ENCODE assay signal across 11 cellular contexts in the genomic region with DNA sequence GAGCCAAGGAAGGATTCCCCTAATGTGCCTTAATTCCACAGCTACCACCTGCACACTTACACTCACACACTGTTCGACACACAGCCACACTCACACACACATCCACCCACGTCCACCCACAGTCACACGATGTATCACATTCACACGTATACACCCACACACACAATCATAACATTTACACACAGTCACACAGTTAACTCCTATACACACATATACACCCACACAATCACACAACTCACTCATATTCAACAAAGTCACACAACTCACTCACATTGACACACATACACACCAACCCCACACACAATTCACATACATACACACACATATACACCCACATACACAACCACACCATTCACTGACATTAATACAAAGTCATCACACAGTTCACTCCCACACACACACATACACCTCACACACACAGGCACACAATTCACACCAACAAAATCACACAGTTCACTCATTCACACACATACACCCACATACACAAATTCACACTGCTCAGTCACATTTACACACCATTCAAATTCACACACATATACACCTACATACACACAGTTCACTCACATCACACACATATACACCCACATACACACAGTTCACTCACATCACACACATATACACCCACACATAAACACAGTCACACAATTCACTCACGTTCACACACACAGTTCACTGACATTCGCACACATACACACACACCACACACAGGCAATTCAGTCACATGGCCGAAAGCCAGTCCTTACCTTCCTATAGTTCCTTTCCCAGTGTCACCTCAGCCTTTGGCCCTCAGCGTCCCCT. TPM values are rescaled to one million over a fixed set of nuclear protein-coding genes. Genes with fewer than 3 reads are reported as not detected.
A peak's percentile ranks its signal among the peaks of the same experiment; 100 is the strongest.
DNase-seq lines count a peak whose midpoint lies in the region; ATAC-seq, FAIRE-seq and TF ChIP-seq lines count a peak whose summit lies in the region.
"Not testable (repeated sequence)": the region's sequence is repeated elsewhere in the genome, so short reads cannot be mapped to it uniquely, and the experiment has no call there.
"Had no signal": no experiment of that assay in that cellular context is flagged by ENCODE, and none has a peak within 500 bp of the region (broad histone marks: within the 10 kb centered on the region; RNA-seq: fewer than 3 reads in every experiment).

No MANE protein-coding gene starts in this region.

- peaks cover 28% of the 10 kb centered on the region for H3K4me1 Mint-ChIP-seq in WTC11
- H3K4me1 Mint-ChIP-seq in glutamatergic neuron (ENCODE audit: low read depth, unreplicated experiment); neural crest cell: not testable (repeated sequence)

- in situ Hi-C loops in GM12878 (cut with MboI) = loop anchor here (5.0 kb wide), 1 partner anchor 218 kb away; no protein-coding TSS in a partner anchor

- SMC1A ChIA-PET in GM12878 (lab: Charles Lee; ENCODE audit: uncharacterized antibody, unreplicated experiment) = not testable (repeated sequence)

- TF ChIP-seq RAD21 in GM12878 (IDR thresholded peaks at IDR 0.05; ENCODE audit: insufficient read depth, low read depth, low read length) = not testable (repeated sequence)

- FAIRE-seq in GM12891 (lab: Jason Lieb, UNC) (peak; percentile 79), HTR-8/SVneo (lab: Jason Lieb, UNC) (peak; percentile 65)
- FAIRE-seq in GM12878 (lab: Jason Lieb, UNC) = not testable (repeated sequence)

- not testable (repeated sequence) for H3K4me2 ChIP-seq in GM12878 (ENCODE audit: control insufficient read depth, insufficient read depth)

- H3K4me3 Mint-ChIP-seq in WTC11, neural crest cell: not testable (repeated sequence)
- peak overlapping the region; percentile 6 for H3K4me3 Mint-ChIP-seq in glutamatergic neuron (ENCODE audit: unreplicated experiment)

- not testable (repeated sequence) for H3K4me1 ChIP-seq in GM12878 (ENCODE audit: control insufficient read depth, insufficient read depth, low read length)

- not testable (repeated sequence) for H3K4me3 ChIP-seq in GM12878

- H3K9me3 ChIP-seq in GM12878 (replicated peaks; ENCODE audit: control insufficient read depth, insufficient read depth, low read length) = not testable (repeated sequence)

- DNase-seq in GM12891 (ENCODE audit: insufficient read length, low spot score); HTR-8/SVneo (ENCODE audit: insufficient read length, low spot score); WTC11 (ENCODE audit: low spot score); GM12878 (ENCODE audit: low read depth, low spot score); glutamatergic neuron; neural crest cell (ENCODE audit: low read depth, low spot score): not testable (repeated sequence)

- not testable (repeated sequence) for H3K36me3 Mint-ChIP-seq in WTC11; glutamatergic neuron (ENCODE audit: unreplicated experiment); neural crest cell (ENCODE audit: low read depth)

- TF ChIP-seq POLR2A in GM12891 (IDR thresholded peaks at IDR 0.05; ENCODE audit: low read depth, low read length); GM12878 (IDR thresholded peaks at IDR 0.05; ENCODE audit: low read depth, low read length): not testable (repeated sequence)

- WGBS in GM12878 (ENCODE audit: insufficient coverage, insufficient replicate concordance, low lambda C conversion rate, missing lambda C conversion rate) = 50% methylated on average over 8 of the region's 8 CpGs

- not testable (repeated sequence) for H4K20me1 ChIP-seq in GM12878 (ENCODE audit: control insufficient read depth, insufficient read depth)

- CTCF ChIA-PET in WTC11 (lab: Charles Lee); GM12878 (lab: Yijun Ruan, JAX): not testable (repeated sequence)

- not testable (repeated sequence) for H3K9me3 Mint-ChIP-seq in WTC11; glutamatergic neuron (ENCODE audit: unreplicated experiment); neural crest cell

- H3K9ac ChIP-seq in GM12878 (ENCODE audit: control insufficient read depth, insufficient read depth, low read length) = not testable (repeated sequence)

- ATAC-seq in WTC11, GM12878: not testable (repeated sequence)

- not testable (repeated sequence) for TF ChIP-seq CTCF in WTC11 (IDR thresholded peaks at IDR 0.05); GM12878 (IDR thresholded peaks at IDR 0.05 in 2 of 3, conservative IDR thresholded peaks at IDR 0.05 in 1 of 3; ENCODE audit: control insufficient read depth in 2 of 3, extremely low read depth in 1 of 3, insufficient read depth in 1 of 3, low read depth in 3 of 3, low read length in 3 of 3); glutamatergic neuron (IDR thresholded peaks at IDR 0.05; ENCODE audit: partially characterized antibody, unreplicated experiment); neural crest cell (conservative IDR thresholded peaks at IDR 0.05)

- H3K36me3 ChIP-seq in GM12878 (ENCODE audit: control insufficient read depth in 2 of 2, insufficient read depth in 2 of 2, low read length in 1 of 2) = not testable (repeated sequence)

- H3K79me2 ChIP-seq in GM12878 (ENCODE audit: control insufficient read depth, insufficient read depth, low read length) = not testable (repeated sequence)

- intact Hi-C loops in GM12878 (cut with micrococcal nuclease; ENCODE audit: unreplicated experiment) = loop anchor here (10.0 kb wide), 2 partner anchors 220 to 290 kb away; a partner anchor contains a TSS

- H3K27ac Mint-ChIP-seq in WTC11 (peak overlapping the region; percentile 79), glutamatergic neuron (ENCODE audit: unreplicated experiment) (peak overlapping the region; percentile 11), neural crest cell (ENCODE audit: unreplicated experiment) (peak overlapping the region; percentile 13)

- POLR2A ChIA-PET in WTC11 (lab: Charles Lee); GM12878 (lab: Charles Lee): not testable (repeated sequence)

- not testable (repeated sequence) for H3K27me3 Mint-ChIP-seq in WTC11 (ENCODE audit: low read depth); glutamatergic neuron (ENCODE audit: unreplicated experiment); neural crest cell (ENCODE audit: low read depth)

- not testable (repeated sequence) for BruUV-seq in GM12878 (replicated peaks; lab: Mats Ljungman, UMichigan)

- not testable (repeated sequence) for TF ChIP-seq EP300 in GM12878 (IDR thresholded peaks at IDR 0.05; ENCODE audit: borderline replicate concordance in 1 of 2, control insufficient read depth in 1 of 2, low read depth in 2 of 2, low read length in 2 of 2)

- H3K27me3 ChIP-seq in GM12878 (replicated peaks in 1 of 2; ENCODE audit: control insufficient read depth in 2 of 2, insufficient read depth in 2 of 2, low read length in 1 of 2) = not testable (repeated sequence)

- not testable (repeated sequence) for H3K27ac ChIP-seq in GM12878 (ENCODE audit: control insufficient read depth, insufficient read depth)

- not testable (repeated sequence) for H2AFZ ChIP-seq in GM12878 (ENCODE audit: control insufficient read depth, low read depth, low read length)

- RAD21 ChIA-PET in GM12878 (lab: Charles Lee; ENCODE audit: unreplicated experiment) = not testable (repeated sequence)

RNA-seq across cellular contexts. Expression of a gene that starts 6.6 kb away (rescaled TPM):
- not detected for polyA plus RNA-seq in GM12891 (2012; ENCODE audit: low read depth, missing spikeins)
- total RNA-seq in WTC11 (2021) = 16.6 to 23.2 TPM (median 19.8 TPM) in 3 replicates
- not detected in 2 replicates for total RNA-seq in GM12878 (2013; cell fraction: nucleolus; rRNA removed)
- total RNA-seq in GM12878 (2014; rRNA removed) = not detected in 2 replicates
- total RNA-seq in GM12878 (2014; rRNA removed; fragmentation: Illumina TruSeq; extraction: Trizol) = not detected in 2 replicates
- 0.21 TPM in 1 of 2 replicates, not detected in the other for total RNA-seq in GM12878 (2021)
- not detected for polyA plus RNA-seq in GM12878 (2011; ENCODE audit: low read depth)
- polyA plus RNA-seq in GM12878 (2011; rRNA removed) = 0.15 TPM in 1 of 2 replicates, not detected in the other
- polyA plus RNA-seq in GM12878 (2011; cell fraction: cytosol; rRNA removed) = 0.08 and 0.15 TPM in 2 replicates
- polyA plus RNA-seq in GM12878 (2011; cell fraction: nucleus; rRNA removed) = 0.48 and 0.66 TPM in 2 replicates
- polyA plus RNA-seq in GM12878 (2012) = not detected in 2 replicates
- not detected in 2 replicates for polyA plus RNA-seq in GM12878 (2014; fragmentation: Illumina TruSeq; extraction: Trizol)
- not detected for polyA plus RNA-seq in GM12878 (2014; fragmentation: Nextera tagmentation; extraction: Ambion mirVana)
- polyA plus RNA-seq in GM12878 (2014; rRNA removed) = not detected in 2 replicates
- under 1 TPM in 1 of 2 experiments, not detected in 1; 0.29 TPM for polyA plus RNA-seq in GM12878 (2016; fragmentation: Nextera tagmentation; extraction: Ambion mirVana)
- polyA minus RNA-seq in GM12878 (2011; rRNA and poly(A)+ RNA removed) = 0.22 TPM in 1 of 2 replicates, not detected in the other
- 1.1 TPM in 1 of 2 replicates, not detected in the other for polyA minus RNA-seq in GM12878 (2011; cell fraction: cytosol; rRNA and poly(A)+ RNA removed)
- polyA minus RNA-seq in GM12878 (2011; cell fraction: nucleus; rRNA and poly(A)+ RNA removed) = not detected in 2 replicates
- total RNA-seq in glutamatergic neuron (ENCODE audit: unreplicated experiment) = 11.9 TPM
- total RNA-seq in neural crest cell = 1.8 and 2.1 TPM in 2 replicates
- total RNA-seq: CD4-positive, alpha-beta T cell had no signal

RNA-seq across cellular contexts. Expression of a gene that starts 12.3 kb away (rescaled TPM):
- polyA plus RNA-seq in GM12891 (2012; ENCODE audit: low read depth, missing spikeins) = 2.6 TPM
- total RNA-seq in WTC11 (2021) = 3.6 to 5.8 TPM (median 3.6 TPM) in 3 replicates
- 0.37 TPM in 1 of 2 replicates, not detected in the other for total RNA-seq in GM12878 (2013; cell fraction: nucleolus; rRNA removed)
- 1.4 and 1.7 TPM in 2 replicates for total RNA-seq in GM12878 (2014; rRNA removed)
- not detected in 2 replicates for total RNA-seq in GM12878 (2014; rRNA removed; fragmentation: Illumina TruSeq; extraction: Trizol)
- not detected in 2 replicates for total RNA-seq in GM12878 (2021)
- 2.6 TPM for polyA plus RNA-seq in GM12878 (2011; ENCODE audit: low read depth)
- polyA plus RNA-seq in GM12878 (2011; rRNA removed) = 0.05 TPM in 1 of 2 replicates, not detected in the other
- not detected in 2 replicates for polyA plus RNA-seq in GM12878 (2011; cell fraction: cytosol; rRNA removed)
- 0.12 TPM in 1 of 2 replicates, not detected in the other for polyA plus RNA-seq in GM12878 (2011; cell fraction: nucleus; rRNA removed)
- 4.4 and 5.3 TPM in 2 replicates for polyA plus RNA-seq in GM12878 (2012)
- polyA plus RNA-seq in GM12878 (2014; fragmentation: Illumina TruSeq; extraction: Trizol) = not detected in 2 replicates
- polyA plus RNA-seq in GM12878 (2014; fragmentation: Nextera tagmentation; extraction: Ambion mirVana) = 1 to 10 TPM in 1 of 2 experiments, under 1 TPM in 1; 0.74 to 2.2 TPM
- polyA plus RNA-seq in GM12878 (2014; rRNA removed) = 0.83 and 2.2 TPM in 2 replicates
- 1 to 10 TPM; 3.8 to 4.0 TPM for polyA plus RNA-seq in GM12878 (2016; fragmentation: Nextera tagmentation; extraction: Ambion mirVana)
- not detected in 2 replicates for polyA minus RNA-seq in GM12878 (2011; rRNA and poly(A)+ RNA removed)
- 0.83 TPM in 1 of 2 replicates, not detected in the other for polyA minus RNA-seq in GM12878 (2011; cell fraction: cytosol; rRNA and poly(A)+ RNA removed)
- polyA minus RNA-seq in GM12878 (2011; cell fraction: nucleus; rRNA and poly(A)+ RNA removed) = not detected in 2 replicates
- total RNA-seq in glutamatergic neuron (ENCODE audit: unreplicated experiment) = 0.96 TPM
- not detected in 2 replicates for total RNA-seq in neural crest cell
- polyA plus RNA-seq: HepG2 had no signal

RNA-seq across cellular contexts. Expression of a gene that starts 19.8 kb away (rescaled TPM):
- polyA plus RNA-seq in GM12891 (2012; ENCODE audit: low read depth, missing spikeins) = 301 TPM
- 194 to 238 TPM (median 205 TPM) in 3 replicates for total RNA-seq in WTC11 (2021)
- total RNA-seq in GM12878 (2013; cell fraction: nucleolus; rRNA removed) = 84.6 and 87.5 TPM in 2 replicates
- 245 and 263 TPM in 2 replicates for total RNA-seq in GM12878 (2014; rRNA removed)
- total RNA-seq in GM12878 (2014; rRNA removed; fragmentation: Illumina TruSeq; extraction: Trizol) = 55.1 and 56.5 TPM in 2 replicates
- 177 and 181 TPM in 2 replicates for total RNA-seq in GM12878 (2021)
- polyA plus RNA-seq in GM12878 (2011; ENCODE audit: low read depth) = 263 TPM
- polyA plus RNA-seq in GM12878 (2011; rRNA removed) = 262 and 263 TPM in 2 replicates
- 298 and 443 TPM in 2 replicates for polyA plus RNA-seq in GM12878 (2011; cell fraction: cytosol; rRNA removed)
- polyA plus RNA-seq in GM12878 (2011; cell fraction: nucleus; rRNA removed) = 313 and 433 TPM in 2 replicates
- 191 and 251 TPM in 2 replicates for polyA plus RNA-seq in GM12878 (2012)
- polyA plus RNA-seq in GM12878 (2014; fragmentation: Illumina TruSeq; extraction: Trizol) = 17.6 and 33.0 TPM in 2 replicates
- 10 to 100 TPM; 25.1 to 70.2 TPM for polyA plus RNA-seq in GM12878 (2014; fragmentation: Nextera tagmentation; extraction: Ambion mirVana)
- polyA plus RNA-seq in GM12878 (2014; rRNA removed) = 408 and 473 TPM in 2 replicates
- polyA plus RNA-seq in GM12878 (2016; fragmentation: Nextera tagmentation; extraction: Ambion mirVana) = 100 to 1,000 TPM; 227 to 244 TPM
- polyA minus RNA-seq in GM12878 (2011; rRNA and poly(A)+ RNA removed) = 25.2 and 40.2 TPM in 2 replicates
- polyA minus RNA-seq in GM12878 (2011; cell fraction: cytosol; rRNA and poly(A)+ RNA removed) = 29.0 and 39.0 TPM in 2 replicates
- 44.0 and 54.3 TPM in 2 replicates for polyA minus RNA-seq in GM12878 (2011; cell fraction: nucleus; rRNA and poly(A)+ RNA removed)
- total RNA-seq in glutamatergic neuron (ENCODE audit: unreplicated experiment) = 95.9 TPM
- 72.3 and 74.0 TPM in 2 replicates for total RNA-seq in neural crest cell

RNA-seq across cellular contexts. Expression of a gene that starts 25.5 kb away (rescaled TPM):
- polyA plus RNA-seq in GM12891 (2012; ENCODE audit: low read depth, missing spikeins) = not detected
- total RNA-seq in WTC11 (2021) (0.50 to 1.2 TPM (median 1.1 TPM) in 3 replicates), GM12878 (2014; rRNA removed) (not detected in 2 replicates), GM12878 (2014; rRNA removed; fragmentation: Illumina TruSeq; extraction: Trizol) (not detected in 2 replicates), GM12878 (2021) (not detected in 2 replicates), glutamatergic neuron (ENCODE audit: unreplicated experiment) (0.76 TPM), neural crest cell (not detected in 2 replicates)
- total RNA-seq in GM12878 (2013; cell fraction: nucleolus; rRNA removed) = not detected in 2 replicates
- polyA plus RNA-seq in GM12878 (2011; ENCODE audit: low read depth) = not detected
- polyA plus RNA-seq in GM12878 (2011; rRNA removed) (not detected in 2 replicates), GM12878 (2014; fragmentation: Illumina TruSeq; extraction: Trizol) (not detected in 2 replicates), GM12878 (2014; fragmentation: Nextera tagmentation; extraction: Ambion mirVana) (not detected), GM12878 (2014; rRNA removed) (not detected in 2 replicates), GM12878 (2016; fragmentation: Nextera tagmentation; extraction: Ambion mirVana) (not detected)
- polyA plus RNA-seq in GM12878 (2011; cell fraction: cytosol; rRNA removed) = not detected in 2 replicates
- not detected in 2 replicates for polyA plus RNA-seq in GM12878 (2011; cell fraction: nucleus; rRNA removed)
- not detected in 2 replicates for polyA plus RNA-seq in GM12878 (2012)
- not detected in 2 replicates for polyA minus RNA-seq in GM12878 (2011; rRNA and poly(A)+ RNA removed)
- not detected in 2 replicates for polyA minus RNA-seq in GM12878 (2011; cell fraction: cytosol; rRNA and poly(A)+ RNA removed)
- polyA minus RNA-seq in GM12878 (2011; cell fraction: nucleus; rRNA and poly(A)+ RNA removed) = not detected in 2 replicates
- total RNA-seq: CD4-positive, alpha-beta T cell; HepG2 had no signal
- polyA plus RNA-seq: HepG2 had no signal

RNA-seq across cellular contexts. Expression of a gene that starts 50.9 kb away (rescaled TPM):
- not detected for polyA plus RNA-seq in GM12891 (2012; ENCODE audit: low read depth, missing spikeins)
- not detected in 3 replicates for total RNA-seq in WTC11 (2021)
- not detected in 2 replicates for total RNA-seq in GM12878 (2013; cell fraction: nucleolus; rRNA removed)
- total RNA-seq in GM12878 (2014; rRNA removed) = not detected in 2 replicates
- not detected in 2 replicates for total RNA-seq in GM12878 (2014; rRNA removed; fragmentation: Illumina TruSeq; extraction: Trizol)
- not detected in 2 replicates for total RNA-seq in GM12878 (2021)
- polyA plus RNA-seq in GM12878 (2011; ENCODE audit: low read depth) = not detected
- not detected in 2 replicates for polyA plus RNA-seq in GM12878 (2011; rRNA removed)
- polyA plus RNA-seq in GM12878 (2011; cell fraction: cytosol; rRNA removed) = not detected in 2 replicates
- not detected in 2 replicates for polyA plus RNA-seq in GM12878 (2011; cell fraction: nucleus; rRNA removed)
- not detected in 2 replicates for polyA plus RNA-seq in GM12878 (2012)
- not detected in 2 replicates for polyA plus RNA-seq in GM12878 (2014; fragmentation: Illumina TruSeq; extraction: Trizol)
- polyA plus RNA-seq in GM12878 (2014; fragmentation: Nextera tagmentation; extraction: Ambion mirVana) = not detected
- polyA plus RNA-seq in GM12878 (2014; rRNA removed) = not detected in 2 replicates
- not detected for polyA plus RNA-seq in GM12878 (2016; fragmentation: Nextera tagmentation; extraction: Ambion mirVana)
- not detected in 2 replicates for polyA minus RNA-seq in GM12878 (2011; rRNA and poly(A)+ RNA removed)
- polyA minus RNA-seq in GM12878 (2011; cell fraction: cytosol; rRNA and poly(A)+ RNA removed) = not detected in 2 replicates
- polyA minus RNA-seq in GM12878 (2011; cell fraction: nucleus; rRNA and poly(A)+ RNA removed) = not detected in 2 replicates
- not detected for total RNA-seq in glutamatergic neuron (ENCODE audit: unreplicated experiment)
- not detected in 2 replicates for total RNA-seq in neural crest cell
- total RNA-seq: CD4-positive, alpha-beta T cell; HT-29 had no signal
- polyA plus RNA-seq: A549, BJ had no signal

Comparison
In these comparisons a context has a peak if more than half of its experiments do, and no peak if none do; other contexts are left out.
1. H3K27ac Mint-ChIP-seq: peak in every context shown above with its lines; median percentile 79 in WTC11; 13 in neural crest cell; 11 in glutamatergic neuron.